In the genomic region with DNA sequence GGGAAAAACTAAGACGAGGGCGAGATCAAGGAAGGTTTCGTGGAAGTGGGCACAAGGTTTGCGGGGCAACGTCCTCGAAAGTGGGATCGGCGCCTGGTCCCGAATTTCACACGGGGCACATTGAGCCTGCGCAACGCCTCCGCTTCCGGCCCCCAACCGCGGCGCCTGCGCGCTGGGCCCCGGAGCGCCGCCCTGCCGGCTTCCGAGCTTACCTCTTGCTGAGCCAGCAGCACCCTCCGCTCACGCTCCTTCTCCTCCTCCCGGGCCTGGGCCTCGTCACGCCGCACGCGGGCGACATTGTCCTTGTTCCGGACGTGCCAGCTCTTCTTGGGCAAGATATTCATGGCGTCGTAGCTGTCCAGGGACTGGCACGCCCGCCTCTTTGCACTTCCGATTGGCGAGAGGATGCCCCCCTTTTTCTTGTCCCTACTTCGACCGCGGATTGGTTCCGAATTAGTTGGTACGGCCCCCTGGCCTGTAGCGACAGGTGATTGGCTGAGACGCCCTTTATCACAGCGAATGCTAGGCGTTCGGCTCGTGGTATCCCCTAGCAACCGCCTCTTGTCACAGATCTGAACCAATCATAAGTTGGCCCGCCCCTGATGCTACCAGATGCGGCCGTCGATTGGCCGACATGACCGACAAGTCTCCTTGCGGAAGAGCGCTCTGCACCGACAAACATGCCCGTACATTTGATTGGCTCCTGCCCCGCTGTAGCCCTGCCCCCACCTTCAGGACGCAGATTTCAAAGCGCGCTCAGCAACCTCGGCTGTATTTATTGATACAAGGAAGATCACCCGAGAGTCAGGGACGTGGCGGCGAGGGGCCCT, we compare ENCODE assay signal across 8 cellular contexts. TPM values are rescaled to one million over a fixed set of nuclear protein-coding genes. Genes with fewer than 3 reads are reported as not detected.
DNase-seq lines count a peak whose midpoint lies in the region; ATAC-seq and TF ChIP-seq lines count a peak whose summit lies in the region.

A gene (minus strand): TSS at position 370 of the 830 bp plus-strand sequence. CDS start 26 bp downstream, at position 344.

- no peaks in the 10 kb centered on the region for H3K9me3 Mint-ChIP-seq in activated naive CD8-positive, alpha-beta T cell treated with anti-CD3 and anti-CD28 coated beads for 36 hours
- peaks cover 11% of the 10 kb centered on the region for H3K9me3 Mint-ChIP-seq in glutamatergic neuron (ENCODE audit: unreplicated experiment)

- peaks cover 4% of the 10 kb centered on the region for H3K27me3 ChIP-seq in osteoblast (ENCODE audit: insufficient read depth, low read length)
- peaks cover 3% of the 10 kb centered on the region for H3K27me3 ChIP-seq in thymus (ENCODE audit: control insufficient read depth, insufficient read depth)

- TF ChIP-seq CTCF in GM10266 (IDR thresholded peaks at IDR 0.05; ENCODE audit: control insufficient read depth, insufficient read depth, low read depth, missing control alignments), result peak; percentile 29
- TF ChIP-seq CTCF in glutamatergic neuron (IDR thresholded peaks at IDR 0.05; ENCODE audit: partially characterized antibody, unreplicated experiment), result no peak
- peak; percentile 8 for TF ChIP-seq CTCF in osteoblast (IDR thresholded peaks at IDR 0.05; ENCODE audit: extremely low read depth, low read depth, low read length)

- no peaks in the 10 kb centered on the region for H3K9me3 ChIP-seq in osteoblast (ENCODE audit: low read depth, low read length)
- H3K9me3 ChIP-seq in thymus (ENCODE audit: control insufficient read depth), result no peaks in the 10 kb centered on the region

- H3K79me2 ChIP-seq in osteoblast (ENCODE audit: insufficient read depth, low read length), result peaks cover 13% of the 10 kb centered on the region

- peak; percentile 99 for DNase-seq in GM10266 (ENCODE audit: extremely low spot score)
- DNase-seq in NCI-H1092 (lab: John Stamatoyannopoulos, UW), result peak; percentile 98
- peak; percentile 97 for DNase-seq in activated naive CD8-positive, alpha-beta T cell treated with anti-CD3 and anti-CD28 coated beads for 36 hours
- DNase-seq in glutamatergic neuron, result peak; percentile 94
- DNase-seq in osteoblast (ENCODE audit: insufficient read length, low spot score, missing footprints), result peak; percentile 100

- H3K27ac Mint-ChIP-seq in activated naive CD8-positive, alpha-beta T cell treated with anti-CD3 and anti-CD28 coated beads for 36 hours, result peak within 1 kb of the TSS; percentile 98
- peak within 1 kb of the TSS; percentile 92 for H3K27ac Mint-ChIP-seq in glutamatergic neuron (ENCODE audit: unreplicated experiment)

- H3K4me1 Mint-ChIP-seq in activated naive CD8-positive, alpha-beta T cell treated with anti-CD3 and anti-CD28 coated beads for 36 hours, result peaks cover 40% of the 10 kb centered on the region
- peaks cover 9% of the 10 kb centered on the region for H3K4me1 Mint-ChIP-seq in glutamatergic neuron (ENCODE audit: low read depth, unreplicated experiment)

- H3K27me3 Mint-ChIP-seq in activated naive CD8-positive, alpha-beta T cell treated with anti-CD3 and anti-CD28 coated beads for 36 hours, result peaks cover 17% of the 10 kb centered on the region
- peaks cover 18% of the 10 kb centered on the region for H3K27me3 Mint-ChIP-seq in glutamatergic neuron (ENCODE audit: unreplicated experiment)

- ATAC-seq in HG02610 (IDR thresholded peaks at IDR 0.05; ENCODE audit: unreplicated experiment) (peak; percentile 91), SK-N-SH treated with all-trans-retinoic acid at 6 μM for 48 hours (peak; percentile 92)

- peak within 1 kb of the TSS; percentile 99 for H3K4me2 ChIP-seq in osteoblast (ENCODE audit: insufficient read depth, low read length)

- under 1% methylated on average over 72 of the region's 72 CpGs for WGBS in thymus

- H3K4me3 ChIP-seq in osteoblast (ENCODE audit: insufficient read depth, low read length), result peak within 1 kb of the TSS; percentile 98
- H3K4me3 ChIP-seq in thymus (ENCODE audit: low read length), result peak within 1 kb of the TSS; percentile 98

- H2AFZ ChIP-seq in osteoblast (ENCODE audit: low read length), result peak within 1 kb of the TSS; percentile 95

- peaks cover 6% of the 10 kb centered on the region for H4K20me1 ChIP-seq in osteoblast (ENCODE audit: insufficient read depth, low read length)

- H3K4me1 ChIP-seq in osteoblast (ENCODE audit: insufficient read depth, low read length) (peaks cover 26% of the 10 kb centered on the region), thymus (ENCODE audit: control insufficient read depth, insufficient read depth, low read length) (peaks cover 34% of the 10 kb centered on the region)

- peak within 1 kb of the TSS; percentile 98 for H3K4me3 Mint-ChIP-seq in activated naive CD8-positive, alpha-beta T cell treated with anti-CD3 and anti-CD28 coated beads for 36 hours
- peak within 1 kb of the TSS; percentile 100 for H3K4me3 Mint-ChIP-seq in glutamatergic neuron (ENCODE audit: unreplicated experiment)

- peaks cover 13% of the 10 kb centered on the region for H3K36me3 Mint-ChIP-seq in activated naive CD8-positive, alpha-beta T cell treated with anti-CD3 and anti-CD28 coated beads for 36 hours
- peaks cover 8% of the 10 kb centered on the region for H3K36me3 Mint-ChIP-seq in glutamatergic neuron (ENCODE audit: unreplicated experiment)

- peaks cover 35% of the 10 kb centered on the region for H3K36me3 ChIP-seq in osteoblast (ENCODE audit: insufficient read depth, low read length)
- H3K36me3 ChIP-seq in thymus (ENCODE audit: control insufficient read depth, insufficient read depth), result peaks cover 34% of the 10 kb centered on the region

- H3K27ac ChIP-seq in osteoblast (ENCODE audit: low read depth, low read length) (peak within 1 kb of the TSS; percentile 98), thymus (ENCODE audit: low read depth) (peak within 1 kb of the TSS; percentile 100)

TF ChIP-seq in SK-N-SH treated with all-trans-retinoic acid at 6 μM for 48 hours, 23 proteins besides CTCF, POLR2A, EP300 and RAD21:
- TF ChIP-seq, protein P1, sequence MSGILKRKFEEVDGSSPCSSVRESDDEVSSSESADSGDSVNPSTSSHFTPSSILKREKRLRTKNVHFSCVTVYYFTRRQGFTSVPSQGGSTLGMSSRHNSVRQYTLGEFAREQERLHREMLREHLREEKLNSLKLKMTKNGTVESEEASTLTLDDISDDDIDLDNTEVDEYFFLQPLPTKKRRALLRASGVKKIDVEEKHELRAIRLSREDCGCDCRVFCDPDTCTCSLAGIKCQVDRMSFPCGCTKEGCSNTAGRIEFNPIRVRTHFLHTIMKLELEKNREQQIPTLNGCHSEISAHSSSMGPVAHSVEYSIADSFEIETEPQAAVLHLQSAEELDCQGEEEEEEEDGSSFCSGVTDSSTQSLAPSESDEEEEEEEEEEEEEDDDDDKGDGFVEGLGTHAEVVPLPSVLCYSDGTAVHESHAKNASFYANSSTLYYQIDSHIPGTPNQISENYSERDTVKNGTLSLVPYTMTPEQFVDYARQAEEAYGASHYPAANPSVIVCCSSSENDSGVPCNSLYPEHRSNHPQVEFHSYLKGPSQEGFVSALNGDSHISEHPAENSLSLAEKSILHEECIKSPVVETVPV (CRISPR knock-in tag; IDR thresholded peaks at IDR 0.05), result no peak

RNA-seq across cellular contexts. Expression of the gene that starts here (rescaled TPM):
- 1 to 10 TPM; 3.2 to 4.1 TPM for total RNA-seq in activated naive CD8-positive, alpha-beta T cell treated with anti-CD3 and anti-CD28 coated beads for 36 hours
- total RNA-seq in glutamatergic neuron (ENCODE audit: unreplicated experiment), result 3.7 TPM
- 4.7 and 5.3 TPM in 2 replicates for total RNA-seq in osteoblast
- 11.9 TPM for polyA plus RNA-seq in thymus

Comparison
In these comparisons a context has a peak if more than half of its experiments do, and no peak if none do; other contexts are left out.
1. Peak in every context shown above with its lines: DNase-seq, ATAC-seq, H3K4me3 ChIP-seq and H3K27ac ChIP-seq.